In genomic region chr15:38065721-38066120, GRCh38 we compare ENCODE assay signal across 24 cellular contexts.
"Had no signal": no experiment of that assay in that cellular context is flagged by ENCODE, and none has a peak within 500 bp of the region (broad histone marks: within the 10 kb centered on the region; RNA-seq: fewer than 3 reads in every experiment).

No MANE protein-coding gene starts in this region.

- H3K27me3 ChIP-seq: breast epithelium, transverse colon, vagina had no signal

- ATAC-seq: natural killer cell treated with Interleukin-12 subunit alpha and Interleukin-12 subunit beta and Interleukin-15 and Interleukin-18, amount 100 ng/mL, for 72 hours; stimulated activated naive CD8-positive, alpha-beta T cell treated with anti-CD3 and anti-CD28 coated beads, Interleukin-15, Interleukin-2, amounts not matched to agents 100 U/mL and 50 U/mL, for 24 hours had no signal

- FAIRE-seq: keratinocyte had no signal

- H3K9me3 ChIP-seq: breast epithelium, transverse colon, vagina had no signal

- H3K4me3 ChIP-seq: breast epithelium, lung, transverse colon, vagina had no signal

- DNase-seq: activated CD4-positive, alpha-beta T cell treated with anti-CD3 and anti-CD28 coated beads for 1 hour; activated CD8-positive, alpha-beta memory T cell treated with anti-CD3 and anti-CD28 coated beads for 24 hours; activated CD8-positive, alpha-beta memory T cell treated with anti-CD3 and anti-CD28 coated beads, Interleukin-2, amount 50 U/mL, for 48 hours; activated effector memory CD4-positive, alpha-beta T cell treated with anti-CD3 and anti-CD28 coated beads, Interleukin-2, amount 50 U/mL, for 16 hours; activated naive CD4-positive, alpha-beta T cell treated with anti-CD3 and anti-CD28 coated beads, Interleukin-2, amount 50 U/mL, for 16 hours; activated T-cell treated with anti-CD3 and anti-CD28 coated beads, Interleukin-2, amount 50 U/mL, for 48 hours; aorta; cerebellar nuclear complex; effector memory CD4-positive, alpha-beta T cell; foreskin melanocyte; hypothalamus; nucleus accumbens; stimulated activated naive CD8-positive, alpha-beta T cell treated with anti-CD3 and anti-CD28 coated beads, Interleukin-15, Interleukin-2, amounts not matched to agents 100 U/mL and 50 U/mL, for 24 hours; substantia nigra; T-helper 1 cell; T-helper 9 cell; transverse colon had no signal

- H3K36me3 ChIP-seq: breast epithelium, transverse colon, vagina had no signal

- H3K27ac ChIP-seq: breast epithelium, epithelial cell of prostate, transverse colon, vagina, VCaP had no signal
